23 cellular contexts compared by ENCODE assay signal in the genomic region with DNA sequence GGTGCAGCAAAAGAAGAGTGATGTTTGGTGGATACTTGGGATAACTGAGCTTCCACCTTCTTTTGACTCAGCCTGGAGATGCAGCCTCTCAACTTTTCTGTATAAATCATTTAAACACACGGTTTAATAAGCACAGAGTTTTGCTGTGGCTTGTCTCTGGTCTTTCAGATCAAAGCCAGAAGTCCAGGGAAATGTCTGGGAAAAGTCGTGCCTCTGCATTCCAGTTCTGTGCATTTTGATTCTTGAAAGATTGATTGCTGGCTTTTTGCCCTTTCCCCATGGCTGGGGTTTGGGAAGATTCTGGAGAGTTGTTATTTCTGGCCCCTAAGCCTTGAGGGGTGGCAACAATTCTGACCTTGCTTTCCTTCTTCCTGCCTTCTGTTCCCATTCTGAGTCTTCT.
DNase-seq lines count a peak whose midpoint lies in the region; ATAC-seq and TF ChIP-seq lines count a peak whose summit lies in the region.
"Had no signal": no experiment of that assay in that cellular context is flagged by ENCODE, and none has a peak within 500 bp of the region (broad histone marks: within the 10 kb centered on the region; RNA-seq: fewer than 3 reads in every experiment).

No MANE protein-coding gene starts in this region.

- no peaks in the 10 kb centered on the region for H3K9me3 ChIP-seq in left ventricle myocardium inferior (replicated peaks)
- H3K9me3 ChIP-seq in endodermal cell (ENCODE audit: control insufficient read depth, low read length), result peaks cover 13% of the 10 kb centered on the region
- H3K9me3 ChIP-seq: BLaER1, SJSA1 had no signal

- H3K9ac ChIP-seq in endodermal cell (ENCODE audit: extremely low read depth, low read length, poor library complexity, severe bottlenecking), result no peak overlapping the region
- H3K9ac ChIP-seq: BLaER1 had no signal

- peaks cover 32% of the 10 kb centered on the region for H3K36me3 Mint-ChIP-seq in endodermal cell (ENCODE audit: low read depth)
- H3K36me3 Mint-ChIP-seq in mesothelial cell of epicardium, result peaks cover 6% of the 10 kb centered on the region
- H3K36me3 Mint-ChIP-seq in activated CD8-positive, alpha-beta T cell treated with anti-CD3 and anti-CD28 coated beads, Interleukin-2, amount 10 ng/mL, durations not matched to agents 7 days and 5 days (ENCODE audit: low read depth), result no peaks in the 10 kb centered on the region
- peaks cover 6% of the 10 kb centered on the region for H3K36me3 Mint-ChIP-seq in GM23338 (ENCODE audit: low read depth)
- H3K36me3 Mint-ChIP-seq: CD4-positive, CD25-positive, alpha-beta regulatory T cell had no signal

- intact Hi-C loops in left ventricle myocardium inferior (cut with micrococcal nuclease), result no loop called here
- intact Hi-C loops in Right ventricle myocardium superior (cut with DNase I), result loop anchor here (10.0 kb wide), 1 partner anchor 130 kb away; no protein-coding TSS in a partner anchor

- H4K20me1 ChIP-seq in GM23338 (replicated peaks; ENCODE audit: insufficient read depth), result no peaks in the 10 kb centered on the region

- peaks cover 6% of the 10 kb centered on the region for H3K4me1 ChIP-seq in left ventricle myocardium inferior
- H3K4me1 ChIP-seq in endodermal cell (ENCODE audit: control insufficient read depth, insufficient read depth, low read length), result peaks cover 2% of the 10 kb centered on the region
- H3K4me1 ChIP-seq in GM23338 (ENCODE audit: insufficient read depth), result no peaks in the 10 kb centered on the region; the same call in none of the 2 replicates
- H3K4me1 ChIP-seq: SJSA1 had no signal

- H3K4me3 ChIP-seq in left ventricle myocardium inferior (no peak overlapping the region), endodermal cell (ENCODE audit: low read length) (no peak overlapping the region), GM23338 (no peak overlapping the region)
- H3K4me3 ChIP-seq: BLaER1, PC-9, SJSA1 had no signal

- no peak overlapping the region for H3K4me3 Mint-ChIP-seq in endodermal cell
- peak overlapping the region; percentile 11 for H3K4me3 Mint-ChIP-seq in mesothelial cell of epicardium
- H3K4me3 Mint-ChIP-seq in activated CD8-positive, alpha-beta T cell treated with anti-CD3 and anti-CD28 coated beads, Interleukin-2, amount 10 ng/mL, durations not matched to agents 7 days and 5 days, result no peak overlapping the region
- H3K4me3 Mint-ChIP-seq in GM23338, result no peak overlapping the region
- H3K4me3 Mint-ChIP-seq: CD4-positive, CD25-positive, alpha-beta regulatory T cell had no signal

- CTCF ChIA-PET in activated CD8-positive, alpha-beta T cell treated with anti-CD3 and anti-CD28 coated beads, Interleukin-2, amount 10 ng/mL, durations not matched to agents 7 days and 5 days (lab: Charles Lee), result no interaction called here

- H3K27ac ChIP-seq in left ventricle myocardium inferior (replicated peaks) (peak overlapping the region; percentile 47), endodermal cell (ENCODE audit: low read depth, low read length) (peak overlapping the region; percentile 44), GM23338 (ENCODE audit: low read depth) (no peak overlapping the region)
- H3K27ac ChIP-seq: BLaER1, PC-9, SJSA1 had no signal

- H3K27me3 Mint-ChIP-seq in endodermal cell (ENCODE audit: insufficient read depth) (no peaks in the 10 kb centered on the region), mesothelial cell of epicardium (ENCODE audit: low read depth) (no peaks in the 10 kb centered on the region), GM23338 (ENCODE audit: insufficient read depth, low read depth, poor library complexity) (peaks cover 8% of the 10 kb centered on the region)
- peaks cover 2% of the 10 kb centered on the region for H3K27me3 Mint-ChIP-seq in activated CD8-positive, alpha-beta T cell treated with anti-CD3 and anti-CD28 coated beads, Interleukin-2, amount 10 ng/mL, durations not matched to agents 7 days and 5 days (ENCODE audit: low read depth)
- H3K27me3 Mint-ChIP-seq: CD4-positive, CD25-positive, alpha-beta regulatory T cell had no signal

- ATAC-seq in Right ventricle myocardium superior (ENCODE audit: poor library complexity) (no peak), GM23338 (no peak)
- no peak for ATAC-seq in activated CD8-positive, alpha-beta T cell treated with anti-CD3 and anti-CD28 coated beads, Interleukin-2, amount 10 ng/mL, durations not matched to agents 7 days and 5 days
- ATAC-seq: Right ventricle myocardium inferior had no signal

- WGBS in endodermal cell (ENCODE audit: insufficient coverage in 1 of 2, insufficient read length in 1 of 2), 2 experiments, result 85 to 88% methylated on average over 2 of the region's 2 CpGs

- H3K27ac Mint-ChIP-seq in endodermal cell (no peak overlapping the region), mesothelial cell of epicardium (peak overlapping the region; percentile 92), GM23338 (no peak overlapping the region)
- H3K27ac Mint-ChIP-seq in activated CD8-positive, alpha-beta T cell treated with anti-CD3 and anti-CD28 coated beads, Interleukin-2, amount 10 ng/mL, durations not matched to agents 7 days and 5 days, result no peak overlapping the region
- H3K27ac Mint-ChIP-seq: CD4-positive, CD25-positive, alpha-beta regulatory T cell had no signal

- H3K27me3 ChIP-seq in left ventricle myocardium inferior (ENCODE audit: low read depth) (peaks cover 36% of the 10 kb centered on the region), endodermal cell (ENCODE audit: control insufficient read depth, insufficient read depth, low read length, poor library complexity, severe bottlenecking) (no peaks in the 10 kb centered on the region), GM23338 (ENCODE audit: insufficient read depth) (no peaks in the 10 kb centered on the region)
- H3K27me3 ChIP-seq: BLaER1, SJSA1 had no signal

- H3K9me2 ChIP-seq in GM23338 (ENCODE audit: insufficient read depth), result no peaks in the 10 kb centered on the region

- no peaks in the 10 kb centered on the region for H3K79me2 ChIP-seq in GM23338 (replicated peaks; ENCODE audit: insufficient read depth)

- DNase-seq in left ventricle myocardium inferior (no peak), Right ventricle myocardium superior (no peak), endodermal cell (no peak), mesothelial cell of epicardium (ENCODE audit: low spot score in 2 of 2, unreplicated experiment in 2 of 2) (no peak), SK-N-DZ (ENCODE audit: low spot score) (no peak), GM23338 (ENCODE audit: low spot score) (no peak)
- no peak for DNase-seq in stimulated activated CD4-positive, alpha-beta T cell treated with anti-CD3 and anti-CD28 coated beads, Interleukin-4, amount 100 ng/mL, for 1 hour
- DNase-seq in activated CD8-positive, alpha-beta T cell treated with anti-CD3 and anti-CD28 coated beads, Interleukin-2, amount 10 ng/mL, durations not matched to agents 7 days and 5 days, result no peak
- DNase-seq: 8988T; CD4-positive, CD25-positive, alpha-beta regulatory T cell; DMS153; DND-41; IMR-90; KG1; MM.1S; NCI-H2029; NCI-H446 treated with DMSO at 0.1 percent for 48 hours; NCI-H526; NCI-H82; PC-9 had no signal

- H3K4me1 Mint-ChIP-seq in endodermal cell (peaks cover 12% of the 10 kb centered on the region), mesothelial cell of epicardium (peaks cover 45% of the 10 kb centered on the region), GM23338 (peaks cover 22% of the 10 kb centered on the region)
- no peaks in the 10 kb centered on the region for H3K4me1 Mint-ChIP-seq in activated CD8-positive, alpha-beta T cell treated with anti-CD3 and anti-CD28 coated beads, Interleukin-2, amount 10 ng/mL, durations not matched to agents 7 days and 5 days (ENCODE audit: low read depth)
- H3K4me1 Mint-ChIP-seq: CD4-positive, CD25-positive, alpha-beta regulatory T cell had no signal

- H3F3A ChIP-seq in GM23338 (replicated peaks; ENCODE audit: low read depth), result no peaks in the 10 kb centered on the region

- H3K36me3 ChIP-seq in left ventricle myocardium inferior, result no peaks in the 10 kb centered on the region
- H3K36me3 ChIP-seq in endodermal cell (ENCODE audit: control insufficient read depth, insufficient read depth, low read length), result peaks cover 17% of the 10 kb centered on the region
- no peaks in the 10 kb centered on the region for H3K36me3 ChIP-seq in GM23338 (ENCODE audit: insufficient read depth)
- H3K36me3 ChIP-seq: SJSA1 had no signal

- TF ChIP-seq CTCF in left ventricle myocardium inferior (IDR thresholded peaks at IDR 0.05; ENCODE audit: borderline replicate concordance) (no peak), endodermal cell (conservative IDR thresholded peaks at IDR 0.05) (no peak), mesothelial cell of epicardium (IDR thresholded peaks at IDR 0.05; ENCODE audit: unreplicated experiment) (no peak), GM23338 (conservative IDR thresholded peaks at IDR 0.05; ENCODE audit: low read depth in 2 of 2) (no peak)

- no peak overlapping the region for H3K4me2 ChIP-seq in GM23338
- H3K4me2 ChIP-seq: BLaER1, PC-9 had no signal

- no peak overlapping the region for H2AFZ ChIP-seq in GM23338
- H2AFZ ChIP-seq: PC-9 had no signal

- H3K9me3 Mint-ChIP-seq in endodermal cell (peaks cover 10% of the 10 kb centered on the region), mesothelial cell of epicardium (no peaks in the 10 kb centered on the region), GM23338 (peaks cover under 1% of the 10 kb centered on the region; the same call in 1 of the 3 replicates)
- H3K9me3 Mint-ChIP-seq in activated CD8-positive, alpha-beta T cell treated with anti-CD3 and anti-CD28 coated beads, Interleukin-2, amount 10 ng/mL, durations not matched to agents 7 days and 5 days (ENCODE audit: insufficient read depth), result no peaks in the 10 kb centered on the region

- POLR2A ChIA-PET in activated CD8-positive, alpha-beta T cell treated with anti-CD3 and anti-CD28 coated beads, Interleukin-2, amount 10 ng/mL, durations not matched to agents 7 days and 5 days (lab: Charles Lee), result no interaction called here

TF ChIP-seq in GM23338, 12 proteins besides CTCF, POLR2A, EP300 and RAD21 (continues in another document):
- TF ChIP-seq ZNF331 (CRISPR knock-in tag; IDR thresholded peaks at IDR 0.05; ENCODE audit: low read depth), result no peak
